ENCODE assay signal across 7 cellular contexts in the genomic region with DNA sequence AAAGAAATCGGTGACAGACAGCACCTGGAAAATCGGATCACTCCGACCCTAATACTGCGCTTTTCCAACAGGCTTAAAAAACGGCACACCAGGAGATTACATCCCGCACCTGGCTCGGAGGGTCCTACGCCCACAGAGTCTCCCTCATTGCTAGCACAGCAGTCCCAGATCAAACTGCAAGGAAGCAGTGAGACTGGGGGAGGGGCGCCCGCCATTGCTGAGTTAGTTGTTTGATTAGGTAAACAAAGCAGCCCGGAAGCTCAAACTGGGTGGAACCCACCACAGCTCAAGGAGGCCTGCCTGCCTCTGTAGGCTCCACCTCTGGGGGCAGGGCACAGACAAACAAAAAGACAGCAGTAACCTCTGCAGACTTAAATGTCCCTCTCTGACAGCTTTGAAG. TPM values are rescaled to one million over a fixed set of nuclear protein-coding genes. Genes with fewer than 3 reads are reported as not detected.
A peak's percentile ranks its signal among the peaks of the same experiment; 100 is the strongest.
DNase-seq lines count a peak whose midpoint lies in the region; ATAC-seq, FAIRE-seq and TF ChIP-seq lines count a peak whose summit lies in the region.
"Not testable (repeated sequence)": the region's sequence is repeated elsewhere in the genome, so short reads cannot be mapped to it uniquely, and the experiment has no call there.

No MANE protein-coding gene starts in this region.

- H3K27ac Mint-ChIP-seq in T-cell = peak overlapping the region in 1 of 2 donors; percentile 44
- H3K27ac Mint-ChIP-seq in activated CD4-positive, alpha-beta memory T cell treated with anti-CD3 and anti-CD28 coated beads, Interleukin-2, amount 10 ng/mL, durations not matched to agents 7 days and 5 days = peak overlapping the region; percentile 40
- H3K27ac Mint-ChIP-seq in activated naive CD4-positive, alpha-beta T cell treated with anti-CD3 and anti-CD28 coated beads, Interleukin-2, amount 10 ng/mL, durations not matched to agents 7 days and 5 days = not testable (repeated sequence)

- peak; percentile 79 to 83 for DNase-seq in NCI-H526 (lab: John Stamatoyannopoulos, UW)
- DNase-seq in T-cell = peak in 21 of 34 experiments; percentile 4 to 33 (median 16)
- peak; percentile 43 for DNase-seq in activated CD4-positive, alpha-beta memory T cell treated with anti-CD3 and anti-CD28 coated beads, Interleukin-2, amount 10 ng/mL, durations not matched to agents 7 days and 5 days
- DNase-seq in activated naive CD4-positive, alpha-beta T cell treated with anti-CD3 and anti-CD28 coated beads, Interleukin-2, amount 10 ng/mL, durations not matched to agents 7 days and 5 days = peak; percentile 33
- peak; percentile 69 for DNase-seq in HepG2 (ENCODE audit: low spot score)
- DNase-seq in stomach = peak; percentile 66

- H3K9ac ChIP-seq in ES-I3 (ENCODE audit: low read depth, low read length) (peak overlapping the region; percentile 32; the same call in 1 of the 2 replicates), HepG2 (ENCODE audit: insufficient read depth, low read depth, low read length) (peak overlapping the region; percentile 47)

- not testable (repeated sequence) for ATAC-seq in T-cell (replicated peaks in 1 of 4); HepG2

- not testable (repeated sequence) for H3K4me3 Mint-ChIP-seq in T-cell; activated CD4-positive, alpha-beta memory T cell treated with anti-CD3 and anti-CD28 coated beads, Interleukin-2, amount 10 ng/mL, durations not matched to agents 7 days and 5 days; activated naive CD4-positive, alpha-beta T cell treated with anti-CD3 and anti-CD28 coated beads, Interleukin-2, amount 10 ng/mL, durations not matched to agents 7 days and 5 days

- WGBS in HepG2 (ENCODE audit: low lambda C conversion rate) = 46% methylated on average over 10 of the region's 11 CpGs
- WGBS in stomach, 5 donors = 82 to 93% (median 88%) methylated on average over 11 of the region's 11 CpGs

- CTCF ChIA-PET in T-cell (lab: Charles Lee); activated CD4-positive, alpha-beta memory T cell treated with anti-CD3 and anti-CD28 coated beads, Interleukin-2, amount 10 ng/mL, durations not matched to agents 7 days and 5 days (lab: Charles Lee); activated naive CD4-positive, alpha-beta T cell treated with anti-CD3 and anti-CD28 coated beads, Interleukin-2, amount 10 ng/mL, durations not matched to agents 7 days and 5 days (lab: Charles Lee); HepG2 (lab: Yijun Ruan, JAX; ENCODE audit: low intra/inter-chr PET ratio, low total read pairs): not testable (repeated sequence)

- not testable (repeated sequence) for TF ChIP-seq RAD21 in HepG2 (CRISPR knock-in tag; IDR thresholded peaks at IDR 0.05)

- H3K9me3 ChIP-seq in ES-I3 (ENCODE audit: control insufficient read depth, insufficient read depth, low read length); HepG2 (ENCODE audit: low read length); stomach: not testable (repeated sequence)

- H3K4me1 ChIP-seq in ES-I3 (ENCODE audit: insufficient read depth, low read length); stomach: not testable (repeated sequence)
- peaks cover 17% of the 10 kb centered on the region for H3K4me1 ChIP-seq in HepG2 (ENCODE audit: insufficient read depth, low read length)

- intact Hi-C loops in HepG2 (cut with micrococcal nuclease; ENCODE audit: unreplicated experiment); stomach (cut with DNase I; ENCODE audit: low total_unique reads): not testable (repeated sequence)

- H2AFZ ChIP-seq in HepG2 (ENCODE audit: low read length) = not testable (repeated sequence)

- TF ChIP-seq CTCF in HepG2 (CRISPR knock-in tag; IDR thresholded peaks at IDR 0.05); stomach (IDR thresholded peaks at IDR 0.05): not testable (repeated sequence)

- not testable (repeated sequence) for H3K79me2 ChIP-seq in HepG2 (ENCODE audit: insufficient read depth, low read length)

- not testable (repeated sequence) for BruUV-seq in HepG2 (replicated peaks; lab: Mats Ljungman, UMichigan)

- not testable (repeated sequence) for TF ChIP-seq EP300 in HepG2 (IDR thresholded peaks at IDR 0.05; ENCODE audit: low read depth in 2 of 2, low read length in 2 of 2); HepG2 (CRISPR knock-in tag; IDR thresholded peaks at IDR 0.05; ENCODE audit: borderline replicate concordance); stomach (IDR thresholded peaks at IDR 0.05)

- not testable (repeated sequence) for H3K9me3 Mint-ChIP-seq in T-cell; activated CD4-positive, alpha-beta memory T cell treated with anti-CD3 and anti-CD28 coated beads, Interleukin-2, amount 10 ng/mL, durations not matched to agents 7 days and 5 days; activated naive CD4-positive, alpha-beta T cell treated with anti-CD3 and anti-CD28 coated beads, Interleukin-2, amount 10 ng/mL, durations not matched to agents 7 days and 5 days

- TF ChIP-seq POLR2A in HepG2 (IDR thresholded peaks at IDR 0.05; ENCODE audit: insufficient read depth in 1 of 2, low read depth in 2 of 2, low read length in 2 of 2); stomach (IDR thresholded peaks at IDR 0.05): not testable (repeated sequence)

- H3K27ac ChIP-seq in HepG2 (ENCODE audit: extremely low read length, insufficient read depth, low read length) = peak overlapping the region; percentile 66
- not testable (repeated sequence) for H3K27ac ChIP-seq in stomach

- POLR2A ChIA-PET in T-cell (lab: Charles Lee); activated CD4-positive, alpha-beta memory T cell treated with anti-CD3 and anti-CD28 coated beads, Interleukin-2, amount 10 ng/mL, durations not matched to agents 7 days and 5 days (lab: Charles Lee): not testable (repeated sequence)
- POLR2A ChIA-PET in HepG2 (lab: Yijun Ruan, JAX) = interaction anchor here (0.8 to 1.6 kb wide), 2 partner anchors 43 to 215 kb away, joined by 3 to 5 read pairs; a partner anchor contains a TSS

- in situ Hi-C loops in HepG2 (cut with HindIII; ENCODE audit: extremely low pct_ligation_motif_present, low pct_unique_long_range_greater_than_20kb) = not testable (repeated sequence)

- not testable (repeated sequence) for H3K27me3 Mint-ChIP-seq in T-cell; activated CD4-positive, alpha-beta memory T cell treated with anti-CD3 and anti-CD28 coated beads, Interleukin-2, amount 10 ng/mL, durations not matched to agents 7 days and 5 days; activated naive CD4-positive, alpha-beta T cell treated with anti-CD3 and anti-CD28 coated beads, Interleukin-2, amount 10 ng/mL, durations not matched to agents 7 days and 5 days

- FAIRE-seq in HepG2 (lab: Jason Lieb, UNC) = not testable (repeated sequence)

- peaks cover 41% of the 10 kb centered on the region for H3K36me3 Mint-ChIP-seq in T-cell
- H3K36me3 Mint-ChIP-seq in activated CD4-positive, alpha-beta memory T cell treated with anti-CD3 and anti-CD28 coated beads, Interleukin-2, amount 10 ng/mL, durations not matched to agents 7 days and 5 days (ENCODE audit: low read depth) = peaks cover 49% of the 10 kb centered on the region
- peaks cover 43% of the 10 kb centered on the region for H3K36me3 Mint-ChIP-seq in activated naive CD4-positive, alpha-beta T cell treated with anti-CD3 and anti-CD28 coated beads, Interleukin-2, amount 10 ng/mL, durations not matched to agents 7 days and 5 days

- peak overlapping the region; percentile 35 for H3K4me2 ChIP-seq in HepG2 (ENCODE audit: low read depth, low read length)

- H3K4me3 ChIP-seq in HepG2 (replicated peaks in 1 of 3; ENCODE audit: insufficient read depth in 1 of 3, low read depth in 2 of 3, low read length in 3 of 3) = peak overlapping the region in 1 of 3 experiments; percentile 23; a peak in 2 of 6 replicates
- H3K4me3 ChIP-seq in stomach = not testable (repeated sequence)

- H3K4me1 Mint-ChIP-seq in T-cell = peaks cover 26 to 47% (median 45%) of the 10 kb centered on the region in 3 donors
- H3K4me1 Mint-ChIP-seq in activated CD4-positive, alpha-beta memory T cell treated with anti-CD3 and anti-CD28 coated beads, Interleukin-2, amount 10 ng/mL, durations not matched to agents 7 days and 5 days = peaks cover 16% of the 10 kb centered on the region
- peaks cover 10% of the 10 kb centered on the region for H3K4me1 Mint-ChIP-seq in activated naive CD4-positive, alpha-beta T cell treated with anti-CD3 and anti-CD28 coated beads, Interleukin-2, amount 10 ng/mL, durations not matched to agents 7 days and 5 days

- not testable (repeated sequence) for H3K27me3 ChIP-seq in HepG2 (ENCODE audit: control insufficient read depth in 1 of 2, insufficient read depth in 2 of 2, low read length in 2 of 2); stomach

- H4K20me1 ChIP-seq in HepG2 (ENCODE audit: insufficient read depth, low read length) = not testable (repeated sequence)

- not testable (repeated sequence) for H3K36me3 ChIP-seq in ES-I3 (ENCODE audit: insufficient read depth, low read length); HepG2 (replicated peaks in 1 of 2; ENCODE audit: control insufficient read depth in 1 of 2, insufficient read depth in 2 of 2, low read length in 2 of 2)
- peaks cover 0 to 34% (median 22%) of the 10 kb centered on the region in 4 donors for H3K36me3 ChIP-seq in stomach

RNA-seq across cellular contexts. Expression of a gene that starts 43.7 kb away (rescaled TPM):
- 10 to 100 TPM; 25.4 to 36.7 (median 34.6) TPM for total RNA-seq in T-cell
- total RNA-seq in activated CD4-positive, alpha-beta memory T cell treated with anti-CD3 and anti-CD28 coated beads, Interleukin-2, amount 10 ng/mL, durations not matched to agents 7 days and 5 days = 10 to 100 TPM; 31.2 to 31.8 TPM
- 14.3 and 23.3 TPM in 2 replicates for total RNA-seq in HepG2 (2016; rRNA removed; fragmentation: Illumina TruSeq; extraction: Trizol)
- total RNA-seq in HepG2 (2016; cell fraction: cytosol; rRNA removed; fragmentation: Illumina TruSeq; extraction: Trizol; ENCODE audit: low read depth) = 4.8 and 5.0 TPM in 2 replicates
- 13.7 and 21.8 TPM in 2 replicates for total RNA-seq in HepG2 (2016; cell fraction: insoluble cytoplasmic fraction; rRNA removed; fragmentation: Illumina TruSeq; extraction: Trizol)
- 6.6 and 6.7 TPM in 2 replicates for total RNA-seq in HepG2 (2016; cell fraction: membrane; rRNA removed; fragmentation: Illumina TruSeq; extraction: Trizol)
- 16.2 and 17.2 TPM in 2 replicates for total RNA-seq in HepG2 (2016; cell fraction: nucleus; rRNA removed; fragmentation: Illumina TruSeq; extraction: Trizol)
- polyA plus RNA-seq in HepG2 (2011; rRNA removed) = 7.5 and 7.7 TPM in 2 replicates
- 5.0 and 6.2 TPM in 2 replicates for polyA plus RNA-seq in HepG2 (2011; cell fraction: cytosol; rRNA removed)
- 14.1 and 15.6 TPM in 2 replicates for polyA plus RNA-seq in HepG2 (2011; cell fraction: nucleus; rRNA removed)
- polyA plus RNA-seq in HepG2 (2012) = 11.2 and 12.3 TPM in 2 replicates
- 0.66 and 0.68 TPM in 2 replicates for polyA plus RNA-seq in HepG2 (2016; cell fraction: cytosol; fragmentation: Illumina TruSeq; extraction: Trizol; ENCODE audit: low read depth)
- polyA plus RNA-seq in HepG2 (2016; cell fraction: insoluble cytoplasmic fraction; fragmentation: Illumina TruSeq; extraction: Trizol; ENCODE audit: low read depth) = 15.7 and 17.6 TPM in 2 replicates
- 2.2 and 2.3 TPM in 2 replicates for polyA plus RNA-seq in HepG2 (2016; cell fraction: membrane; fragmentation: Illumina TruSeq; extraction: Trizol; ENCODE audit: low read depth)
- polyA plus RNA-seq in HepG2 (2016; cell fraction: nucleus; fragmentation: Illumina TruSeq; extraction: Trizol; ENCODE audit: insufficient read depth, low read depth) = 26.5 and 28.6 TPM in 2 replicates
- polyA minus RNA-seq in HepG2 (2011; rRNA and poly(A)+ RNA removed; ENCODE audit: low replicate concordance) = 23.4 and 48.5 TPM in 2 replicates
- 10.9 and 11.4 TPM in 2 replicates for polyA minus RNA-seq in HepG2 (2011; cell fraction: cytosol; rRNA and poly(A)+ RNA removed)
- polyA minus RNA-seq in HepG2 (2011; cell fraction: nucleus; rRNA and poly(A)+ RNA removed) = 14.0 and 16.2 TPM in 2 replicates
- 10 to 100 TPM in 4 of 5 donors, 1 to 10 TPM in 1; 8.4 to 25.5 (median 15.2) TPM for total RNA-seq in stomach
- 1 to 10 TPM; 4.3 to 5.9 (median 5.1) TPM for polyA plus RNA-seq in stomach

Comparison
In these comparisons a context has a peak if more than half of its experiments do, and no peak if none do; other contexts are left out.
1. DNase-seq: peak in every context shown above with its lines; median percentile 81 in NCI-H526; 69 in HepG2; 66 in stomach; 43 in activated CD4-positive, alpha-beta memory T cell treated with anti-CD3 and anti-CD28 coated beads, Interleukin-2, amount 10 ng/mL, durations not matched to agents 7 days and 5 days; 33 in activated naive CD4-positive, alpha-beta T cell treated with anti-CD3 and anti-CD28 coated beads, Interleukin-2, amount 10 ng/mL, durations not matched to agents 7 days and 5 days; 16 in T-cell.